ENCODE assay signal across 8 cellular contexts in genomic region chr6:79570129-79570801, GRCh38. TPM values are rescaled to one million over a fixed set of nuclear protein-coding genes. Genes with fewer than 3 reads are reported as not detected.
A peak's percentile ranks its signal among the peaks of the same experiment; 100 is the strongest.
DNase-seq lines count a peak whose midpoint lies in the region; ATAC-seq lines count a peak whose summit lies in the region.

No MANE protein-coding gene starts in this region.

- in situ Hi-C loops in KBM-7 (cut with MboI; ENCODE audit: low pct_unique_long_range_greater_than_20kb, low sequenced_read_pairs): no loop called here

- peak; percentile 10 for DNase-seq in GM03348 (ENCODE audit: low spot score)
- DNase-seq in NCI-H1417 treated with DMSO at 0.1 percent for 48 hours (lab: John Stamatoyannopoulos, UW): peak; percentile 33
- peak; percentile 29 to 77 for DNase-seq in dermis microvascular lymphatic vessel endothelial cell (ENCODE audit: low read depth in 2 of 2)
- DNase-seq in occipital lobe (lab: John Stamatoyannopoulos, UW): peak; percentile 27
- no peak for DNase-seq in KBM-7
- no peak for DNase-seq in NCI-H2227 (lab: John Stamatoyannopoulos, UW; ENCODE audit: unreplicated experiment)
- DNase-seq in cortex of kidney (lab: John Stamatoyannopoulos, UW): no peak

- no peak for ATAC-seq in HG02840 (IDR thresholded peaks at IDR 0.05; ENCODE audit: low FRiP score, unreplicated experiment)

RNA-seq across cellular contexts. Expression of gene LCA5, which starts 33.0 kb away (rescaled TPM):
- total RNA-seq in dermis microvascular lymphatic vessel endothelial cell: 2.1 and 2.2 TPM in 2 replicates
- total RNA-seq in occipital lobe: 17.3 TPM

Comparison
In these comparisons a context has a peak if more than half of its experiments do, and no peak if none do; other contexts are left out.
1. DNase-seq: peak in GM03348 (single experiment), NCI-H1417 treated with DMSO at 0.1 percent for 48 hours (single experiment), dermis microvascular lymphatic vessel endothelial cell (2 of 2) and occipital lobe (single experiment); none in KBM-7 (single experiment), NCI-H2227 (single experiment) and cortex of kidney (single experiment).